25 cellular contexts compared by ENCODE assay signal in the genomic region with DNA sequence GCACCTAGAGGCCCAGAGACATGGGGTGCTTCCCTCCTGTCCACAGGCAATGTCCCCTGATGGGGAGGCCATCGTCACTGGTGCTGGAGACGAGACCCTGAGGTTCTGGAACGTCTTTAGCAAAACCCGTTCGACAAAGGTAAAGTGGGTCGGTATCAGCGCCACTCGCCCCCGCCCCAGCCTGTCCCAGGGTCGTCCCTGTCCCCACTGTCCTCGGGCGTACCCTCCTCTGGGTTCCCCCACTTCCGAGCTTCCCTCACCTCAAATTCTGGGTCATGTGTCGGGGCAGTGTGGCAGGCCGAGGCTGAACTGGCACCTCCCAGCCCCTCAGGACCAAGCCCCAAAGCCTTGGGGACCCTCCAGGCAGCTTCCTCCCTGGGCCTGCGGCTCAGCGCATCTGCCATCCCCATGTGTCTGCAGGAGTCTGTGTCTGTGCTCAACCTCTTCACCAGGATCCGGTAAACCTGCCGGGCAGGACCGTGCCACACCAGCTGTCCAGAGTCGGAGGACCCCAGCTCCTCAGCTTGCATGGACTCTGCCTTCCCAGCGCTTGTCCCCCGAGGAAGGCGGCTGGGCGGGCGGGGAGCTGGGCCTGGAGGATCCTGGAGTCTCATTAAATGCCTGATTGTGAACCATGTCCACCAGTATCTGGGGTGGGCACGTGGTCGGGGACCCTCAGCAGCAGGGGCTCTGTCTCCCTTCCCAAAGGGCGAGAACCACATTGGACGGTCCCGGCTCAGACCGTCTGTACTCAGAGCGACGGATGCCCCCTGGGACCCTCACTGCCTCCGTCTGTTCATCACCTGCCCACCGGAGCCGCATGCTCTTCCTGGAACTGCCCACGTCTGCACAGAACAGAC. TPM values are rescaled to one million over a fixed set of nuclear protein-coding genes. Genes with fewer than 3 reads are reported as not detected.
DNase-seq lines count a peak whose midpoint lies in the region; ATAC-seq, FAIRE-seq and TF ChIP-seq lines count a peak whose summit lies in the region.
"Had no signal": no experiment of that assay in that cellular context is flagged by ENCODE, and none has a peak within 500 bp of the region (broad histone marks: within the 10 kb centered on the region; RNA-seq: fewer than 3 reads in every experiment).

No MANE protein-coding gene starts in this region.

- H3K9me3 ChIP-seq in breast epithelium (no peaks in the 10 kb centered on the region), Caco-2 (no peaks in the 10 kb centered on the region)
- H3K9me3 ChIP-seq: A549, BE2C, MG63 had no signal

- H3K4me1 Mint-ChIP-seq in MCF 10A (ENCODE audit: insufficient read depth, unreplicated experiment): no peaks in the 10 kb centered on the region
- no peaks in the 10 kb centered on the region for H3K4me1 Mint-ChIP-seq in Caco-2 (ENCODE audit: low read depth, unreplicated experiment)
- peaks cover 3 to 5% of the 10 kb centered on the region in 2 donors for H3K4me1 Mint-ChIP-seq in effector memory CD8-positive, alpha-beta T cell (ENCODE audit: low read depth in 2 of 2)

- BruUV-seq in MCF 10A (replicated peaks; lab: Mats Ljungman, UMichigan): TSS peak; percentile 35
- TSS peak; percentile 20 for BruUV-seq in Caco-2 (replicated peaks; lab: Mats Ljungman, UMichigan)

- no peaks in the 10 kb centered on the region for H3K9me3 Mint-ChIP-seq in MCF 10A (ENCODE audit: unreplicated experiment)
- H3K9me3 Mint-ChIP-seq in Caco-2 (ENCODE audit: unreplicated experiment): no peaks in the 10 kb centered on the region
- no peaks in the 10 kb centered on the region for H3K9me3 Mint-ChIP-seq in effector memory CD8-positive, alpha-beta T cell
- H3K9me3 Mint-ChIP-seq: CD8-positive, alpha-beta memory T cell had no signal

- H3K36me3 ChIP-seq in breast epithelium (peaks cover 21% of the 10 kb centered on the region), Caco-2 (ENCODE audit: control insufficient read depth, insufficient read depth, low read length) (no peaks in the 10 kb centered on the region)

- intact Hi-C loops in MCF 10A (cut with micrococcal nuclease) (no loop called here), breast epithelium (cut with DNase I; ENCODE audit: low total_unique reads) (loop anchor here (1.0 kb wide), 1 partner anchor 48 kb away; no protein-coding TSS in a partner anchor), Caco-2 (cut with micrococcal nuclease; ENCODE audit: unreplicated experiment) (no loop called here), dorsolateral prefrontal cortex (cut with DNase I) (no loop called here)

- FAIRE-seq in D721Med (lab: Jason Lieb, UNC): no peak
- FAIRE-seq: A549, H1 had no signal

- no peak overlapping the region for H3K4me3 ChIP-seq in breast epithelium
- no peak overlapping the region for H3K4me3 ChIP-seq in Caco-2 (ENCODE audit: low read depth, low read length)
- no peak overlapping the region for H3K4me3 ChIP-seq in dorsolateral prefrontal cortex
- H3K4me3 ChIP-seq: A549, MG63 had no signal

- TF ChIP-seq POLR2A in breast epithelium (IDR thresholded peaks at IDR 0.05): no peak

- H3K27ac Mint-ChIP-seq in MCF 10A (ENCODE audit: low read depth, unreplicated experiment) (no peak overlapping the region), Caco-2 (ENCODE audit: unreplicated experiment) (no peak overlapping the region)
- peak overlapping the region; percentile 56 to 76 for H3K27ac Mint-ChIP-seq in effector memory CD8-positive, alpha-beta T cell

- H3K27ac ChIP-seq in breast epithelium (no peak overlapping the region), substantia nigra (ENCODE audit: low read depth, low read length, poor library complexity, severe bottlenecking) (peak overlapping the region; percentile 87), dorsolateral prefrontal cortex (peak overlapping the region in 25 of 59 donors; percentile 82 to 95 (median 90))
- H3K27ac ChIP-seq: A549 had no signal

- H3K4me1 ChIP-seq in breast epithelium (peaks cover 5 to 13% of the 10 kb centered on the region in 2 donors), Caco-2 (no peaks in the 10 kb centered on the region)
- H3K4me1 ChIP-seq: A549, BE2C had no signal

- TF ChIP-seq CTCF in MCF 10A (IDR thresholded peaks at IDR 0.05; ENCODE audit: unreplicated experiment) (no peak), breast epithelium (IDR thresholded peaks at IDR 0.05) (no peak), Caco-2 (IDR thresholded peaks at IDR 0.05; ENCODE audit: insufficient read depth in 1 of 2, low read depth in 1 of 2, low read length in 1 of 2, severe bottlenecking in 1 of 2, unreplicated experiment in 1 of 2) (no peak), dorsolateral prefrontal cortex (IDR thresholded peaks at IDR 0.05 in 54 of 56, conservative IDR thresholded peaks at IDR 0.05 in 2 of 56; ENCODE audit: low read depth in 1 of 56, partially characterized antibody in 56 of 56) (no peak), D721Med (IDR thresholded peaks at IDR 0.05; ENCODE audit: insufficient read depth, missing control alignments) (no peak)

- H3K4me3 Mint-ChIP-seq in MCF 10A (ENCODE audit: unreplicated experiment) (no peak overlapping the region), Caco-2 (ENCODE audit: unreplicated experiment) (no peak overlapping the region)
- no peak overlapping the region for H3K4me3 Mint-ChIP-seq in effector memory CD8-positive, alpha-beta T cell
- H3K4me3 Mint-ChIP-seq: CD8-positive, alpha-beta memory T cell had no signal

- CTCF ChIA-PET in MCF 10A (lab: Yijun Ruan, JAX) (interaction anchor here (1.4 kb wide), 1 partner anchor 62 kb away, joined by 3 read pairs; no protein-coding TSS in a partner anchor), Caco-2 (lab: Charles Lee) (no interaction called here)

- DNase-seq in MCF 10A (ENCODE audit: unreplicated experiment): no peak
- DNase-seq in breast epithelium (ENCODE audit: low spot score in 2 of 2): no peak
- no peak for DNase-seq in Caco-2
- DNase-seq in effector memory CD8-positive, alpha-beta T cell: no peak
- no peak for DNase-seq in substantia nigra (lab: John Stamatoyannopoulos, UW)
- DNase-seq in dorsolateral prefrontal cortex: no peak
- DNase-seq in D721Med (ENCODE audit: insufficient read length, low spot score): no peak
- DNase-seq: BE2C; CD8-positive, alpha-beta memory T cell; EL; GF-D8; Kasumi-1; MG63; NCI-H1417; NCI-H1694 treated with DMSO at 0.1 percent for 48 hours; NCI-H2081 treated with DMSO at 0.1 percent for 48 hours; NCI-H2171 treated with DMSO at 0.1 percent for 48 hours; NCI-H446 treated with DMSO at 0.1 percent for 48 hours; NCI-H526 treated with DMSO at 0.1 percent for 48 hours; Right ventricle myocardium superior had no signal

- no peak for ATAC-seq in effector memory CD8-positive, alpha-beta T cell (replicated peaks)
- ATAC-seq in GM19351 (IDR thresholded peaks at IDR 0.05; ENCODE audit: unreplicated experiment): no peak
- ATAC-seq: HCT116 had no signal

- H3K27me3 Mint-ChIP-seq in MCF 10A (ENCODE audit: insufficient read depth, unreplicated experiment) (no peaks in the 10 kb centered on the region), Caco-2 (ENCODE audit: insufficient read depth, unreplicated experiment) (no peaks in the 10 kb centered on the region)
- H3K27me3 Mint-ChIP-seq in effector memory CD8-positive, alpha-beta T cell: no peaks in the 10 kb centered on the region
- H3K27me3 Mint-ChIP-seq: CD8-positive, alpha-beta memory T cell had no signal

- H3K36me3 Mint-ChIP-seq in MCF 10A (ENCODE audit: insufficient read depth, unreplicated experiment) (peaks cover 61% of the 10 kb centered on the region), Caco-2 (ENCODE audit: insufficient read depth, unreplicated experiment) (peaks cover 64% of the 10 kb centered on the region)
- H3K36me3 Mint-ChIP-seq in effector memory CD8-positive, alpha-beta T cell (ENCODE audit: insufficient read depth): peaks cover 65% of the 10 kb centered on the region

- no peaks in the 10 kb centered on the region for H3K27me3 ChIP-seq in breast epithelium
- no peaks in the 10 kb centered on the region for H3K27me3 ChIP-seq in Caco-2 (replicated peaks; ENCODE audit: control insufficient read depth, insufficient read depth, low read length)
- H3K27me3 ChIP-seq in dorsolateral prefrontal cortex: no peaks in the 10 kb centered on the region
- H3K27me3 ChIP-seq: BE2C, MG63 had no signal

- POLR2A ChIA-PET in MCF 10A (lab: Yijun Ruan, JAX) (interaction anchor here (0.9 kb wide), 1 partner anchor 24 kb away, joined by 3 read pairs; no protein-coding TSS in a partner anchor), Caco-2 (lab: Charles Lee) (no interaction called here)

RNA-seq across cellular contexts. Expression of gene TEKTIP1, which starts 4.4 kb away (rescaled TPM):
- 0.49 and 1.0 TPM in 2 replicates for total RNA-seq in MCF 10A (2022)
- 1 to 10 TPM in 1 of 3 donors, not detected in 2; 2.0 TPM for total RNA-seq in breast epithelium
- 1.5 and 1.9 TPM in 2 replicates for total RNA-seq in Caco-2 (2022)
- 10 to 100 TPM in 3 of 120 experiments, 1 to 10 TPM in 117; 1.0 to 11.2 (median 4.6) TPM for total RNA-seq in dorsolateral prefrontal cortex
- total RNA-seq: RPMI7951 had no signal

RNA-seq across cellular contexts. Expression of gene MFSD12, which starts 22.8 kb away (rescaled TPM):
- total RNA-seq in MCF 10A (2022): 77.5 and 79.4 TPM in 2 replicates
- 10 to 100 TPM; 44.5 to 50.9 (median 44.9) TPM for total RNA-seq in breast epithelium
- 60.6 and 61.7 TPM in 2 replicates for total RNA-seq in Caco-2 (2022)
- 100 to 1,000 TPM in 14 of 120 experiments, 10 to 100 TPM in 106; 54.9 to 119 (median 77.6) TPM for total RNA-seq in dorsolateral prefrontal cortex

RNA-seq across cellular contexts. Expression of gene FZR1, which starts 28.5 kb away (rescaled TPM):
- 46.4 and 48.9 TPM in 2 replicates for total RNA-seq in MCF 10A (2022)
- total RNA-seq in breast epithelium: 10 to 100 TPM; 15.8 to 28.7 (median 26.5) TPM
- 58.1 and 59.1 TPM in 2 replicates for total RNA-seq in Caco-2 (2022)
- total RNA-seq in dorsolateral prefrontal cortex: 10 to 100 TPM; 46.4 to 99.1 (median 71.7) TPM

RNA-seq across cellular contexts. Expression of gene DOHH, which starts 34.1 kb away (rescaled TPM):
- total RNA-seq in MCF 10A (2022) (14.9 and 16.3 TPM in 2 replicates), breast epithelium (10 to 100 TPM; 11.6 to 13.4 (median 12.2) TPM), Caco-2 (2022) (17.4 and 18.3 TPM in 2 replicates), dorsolateral prefrontal cortex (10 to 100 TPM; 16.9 to 48.4 (median 26.1) TPM)

RNA-seq across cellular contexts. Expression of gene HMG20B, which starts 38.1 kb away (rescaled TPM):
- total RNA-seq in MCF 10A (2022) (54.7 and 64.7 TPM in 2 replicates), breast epithelium (100 to 1,000 TPM; 120 to 142 (median 127) TPM), Caco-2 (2022) (33.9 and 34.5 TPM in 2 replicates), dorsolateral prefrontal cortex (10 to 100 TPM; 10.1 to 58.3 (median 26.2) TPM)

Comparison
In these comparisons a context has a peak if more than half of its experiments do, and no peak if none do; other contexts are left out.
1. H3K27ac Mint-ChIP-seq: peak in effector memory CD8-positive, alpha-beta T cell (2 of 2); none in MCF 10A (single experiment) and Caco-2 (single experiment).